In the genomic region with DNA sequence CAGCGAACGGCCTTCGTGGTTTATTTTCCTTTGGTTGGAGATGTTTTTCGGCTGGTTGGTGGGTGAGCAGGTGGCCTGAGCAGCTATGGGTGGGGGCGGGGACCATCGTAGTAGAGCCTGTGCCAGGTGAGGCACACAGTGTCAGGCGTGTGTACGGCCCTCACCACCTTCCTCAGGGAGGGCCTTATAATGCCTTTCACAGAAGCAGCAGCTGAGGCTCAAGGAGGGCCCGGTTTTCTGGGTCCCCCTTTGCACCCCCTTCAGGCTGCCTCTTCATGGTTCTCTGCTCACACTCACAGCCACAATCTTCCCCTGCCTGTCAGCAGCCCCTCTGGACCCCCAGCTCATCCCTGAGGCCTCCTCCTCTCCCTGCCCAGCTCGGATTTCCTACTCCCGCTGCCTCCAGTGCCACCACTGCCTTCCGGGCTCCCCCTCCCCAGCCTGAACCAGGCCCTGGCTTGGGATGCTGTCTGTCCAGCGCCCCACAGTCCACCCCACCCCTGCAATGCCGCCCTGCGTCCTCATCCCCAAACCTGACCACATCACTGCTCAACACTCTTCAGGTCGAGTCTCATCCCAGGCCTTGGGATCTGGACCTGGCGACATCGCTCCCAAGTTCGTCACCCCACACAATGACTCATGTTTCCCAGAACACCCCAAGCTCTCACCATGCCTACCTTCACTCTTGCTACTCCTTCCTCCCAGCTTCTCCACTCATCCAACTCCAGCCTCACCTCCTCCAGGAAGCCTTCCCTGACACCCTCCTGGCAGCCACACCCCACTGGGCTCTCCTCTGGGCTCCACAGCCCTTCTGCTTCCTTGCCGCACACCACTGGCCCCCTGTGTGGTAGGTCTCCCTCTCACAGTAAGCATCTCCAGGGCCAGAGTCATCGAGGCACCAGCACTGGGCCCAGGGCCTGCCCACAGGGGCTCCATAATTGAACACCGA, we compare ENCODE assay signal across 20 cellular contexts. TPM values are rescaled to one million over a fixed set of nuclear protein-coding genes. Genes with fewer than 3 reads are reported as not detected.
DNase-seq lines count a peak whose midpoint lies in the region; ATAC-seq and TF ChIP-seq lines count a peak whose summit lies in the region.
"Had no signal": no experiment of that assay in that cellular context is flagged by ENCODE, and none has a peak within 500 bp of the region (broad histone marks: within the 10 kb centered on the region; RNA-seq: fewer than 3 reads in every experiment).

No MANE protein-coding gene starts in this region.

- no peaks in the 10 kb centered on the region for H3K36me3 ChIP-seq in right atrium auricular region
- H3K36me3 ChIP-seq: esophagus muscularis mucosa, heart right ventricle had no signal

- no peak overlapping the region for H3K4me3 ChIP-seq in right atrium auricular region
- H3K4me3 ChIP-seq: esophagus muscularis mucosa, heart right ventricle had no signal

- H3K27me3 ChIP-seq in right atrium auricular region: no peaks in the 10 kb centered on the region
- H3K27me3 ChIP-seq: esophagus muscularis mucosa had no signal

- H3K27me3 Mint-ChIP-seq in nephron (ENCODE audit: low read depth): peaks cover 31% of the 10 kb centered on the region
- H3K27me3 Mint-ChIP-seq: activated CD8-positive, alpha-beta T cell treated with anti-CD3 and anti-CD28 coated beads for 36 hours; activated naive CD8-positive, alpha-beta T cell had no signal

- TF ChIP-seq CTCF in right atrium auricular region (IDR thresholded peaks at IDR 0.05) (no peak), nephron (IDR thresholded peaks at IDR 0.05; ENCODE audit: unreplicated experiment in 3 of 3) (no peak)

- H3K4me1 Mint-ChIP-seq in nephron: peaks cover 25% of the 10 kb centered on the region

- H3K27ac Mint-ChIP-seq in nephron: peak overlapping the region; percentile 62 to 82 (median 69)
- H3K27ac Mint-ChIP-seq: activated CD8-positive, alpha-beta T cell treated with anti-CD3 and anti-CD28 coated beads for 36 hours; activated naive CD8-positive, alpha-beta T cell; activated T-cell treated with anti-CD3 and anti-CD28 coated beads, Interleukin-2, amount 50 U/mL, for 72 hours had no signal

- H3K9me3 Mint-ChIP-seq in nephron: no peaks in the 10 kb centered on the region
- H3K9me3 Mint-ChIP-seq: activated CD8-positive, alpha-beta T cell treated with anti-CD3 and anti-CD28 coated beads for 36 hours; activated T-cell treated with anti-CD3 and anti-CD28 coated beads, Interleukin-2, amount 50 U/mL, for 72 hours had no signal

- intact Hi-C loops in Right ventricle myocardium inferior (cut with DNase I): no loop called here

- peak; percentile 72 for DNase-seq in Right ventricle myocardium inferior (ENCODE audit: missing footprints)
- DNase-seq in right atrium auricular region (ENCODE audit: low spot score): no peak
- peak; percentile 20 for DNase-seq in RKO (ENCODE audit: low spot score)
- DNase-seq in HK-2 (ENCODE audit: unreplicated experiment): no peak
- DNase-seq in NCI-H1436 (lab: John Stamatoyannopoulos, UW): no peak
- DNase-seq in glomerular visceral epithelial cell (ENCODE audit: extremely low spot score): no peak
- no peak for DNase-seq in SKM-1 treated with dmso at 0.1 percent for 144 hours (lab: John Stamatoyannopoulos, UW; ENCODE audit: unreplicated experiment)
- DNase-seq: activated CD8-positive, alpha-beta T cell treated with anti-CD3 and anti-CD28 coated beads for 36 hours; activated T-cell treated with anti-CD3 and anti-CD28 coated beads, Interleukin-2, amount 50 U/mL, for 72 hours; Caco-2; caudate nucleus; GF-D8; kidney; stimulated activated naive CD8-positive, alpha-beta T cell treated with anti-CD3 and anti-CD28 coated beads, Interleukin-15, Interleukin-2, amounts not matched to agents 100 U/mL and 50 U/mL, for 24 hours had no signal

- peak overlapping the region in 1 of 2 donors; percentile 23 for H3K27ac ChIP-seq in right atrium auricular region
- H3K27ac ChIP-seq: esophagus muscularis mucosa, heart right ventricle had no signal

- no peaks in the 10 kb centered on the region for H3K9me3 ChIP-seq in right atrium auricular region
- H3K9me3 ChIP-seq: Caco-2, esophagus muscularis mucosa, heart right ventricle had no signal

- no peak for ATAC-seq in Right ventricle myocardium inferior
- ATAC-seq: activated CD8-positive, alpha-beta T cell treated with anti-CD3 and anti-CD28 coated beads for 36 hours; activated T-cell treated with anti-CD3 and anti-CD28 coated beads, Interleukin-2, amount 50 U/mL, for 72 hours; stimulated activated naive CD8-positive, alpha-beta T cell treated with anti-CD3 and anti-CD28 coated beads, Interleukin-15, Interleukin-2, amounts not matched to agents 100 U/mL and 50 U/mL, for 24 hours had no signal

- peaks cover 0 to 18% of the 10 kb centered on the region in 2 donors for H3K4me1 ChIP-seq in right atrium auricular region

- no peak overlapping the region for H3K4me3 Mint-ChIP-seq in nephron
- H3K4me3 Mint-ChIP-seq: activated CD8-positive, alpha-beta T cell treated with anti-CD3 and anti-CD28 coated beads for 36 hours; activated naive CD8-positive, alpha-beta T cell; activated T-cell treated with anti-CD3 and anti-CD28 coated beads, Interleukin-2, amount 50 U/mL, for 72 hours had no signal

- no peaks in the 10 kb centered on the region for H3K36me3 Mint-ChIP-seq in nephron (ENCODE audit: low read depth)
- H3K36me3 Mint-ChIP-seq: activated naive CD8-positive, alpha-beta T cell had no signal

RNA-seq across cellular contexts. Expression of gene DMRTB1, which starts 53.9 kb away (rescaled TPM):
- total RNA-seq in Right ventricle myocardium inferior: not detected
- total RNA-seq in right atrium auricular region: not detected
- total RNA-seq: activated CD8-positive, alpha-beta T cell treated with anti-CD3 and anti-CD28 coated beads for 36 hours; activated T-cell treated with anti-CD3 and anti-CD28 coated beads, Interleukin-2, amount 50 U/mL, for 72 hours; Caco-2; esophagus muscularis mucosa; heart right ventricle; kidney; mesenteric fat pad; right cardiac atrium had no signal

Comparison
In these comparisons a context has a peak if more than half of its experiments do, and no peak if none do; other contexts are left out.
1. DNase-seq: peak in Right ventricle myocardium inferior (single experiment) and RKO (single experiment); none in right atrium auricular region (single experiment), HK-2 (single experiment), NCI-H1436 (single experiment), glomerular visceral epithelial cell (single experiment) and SKM-1 treated with dmso at 0.1 percent for 144 hours (single experiment).